In the genomic region with DNA sequence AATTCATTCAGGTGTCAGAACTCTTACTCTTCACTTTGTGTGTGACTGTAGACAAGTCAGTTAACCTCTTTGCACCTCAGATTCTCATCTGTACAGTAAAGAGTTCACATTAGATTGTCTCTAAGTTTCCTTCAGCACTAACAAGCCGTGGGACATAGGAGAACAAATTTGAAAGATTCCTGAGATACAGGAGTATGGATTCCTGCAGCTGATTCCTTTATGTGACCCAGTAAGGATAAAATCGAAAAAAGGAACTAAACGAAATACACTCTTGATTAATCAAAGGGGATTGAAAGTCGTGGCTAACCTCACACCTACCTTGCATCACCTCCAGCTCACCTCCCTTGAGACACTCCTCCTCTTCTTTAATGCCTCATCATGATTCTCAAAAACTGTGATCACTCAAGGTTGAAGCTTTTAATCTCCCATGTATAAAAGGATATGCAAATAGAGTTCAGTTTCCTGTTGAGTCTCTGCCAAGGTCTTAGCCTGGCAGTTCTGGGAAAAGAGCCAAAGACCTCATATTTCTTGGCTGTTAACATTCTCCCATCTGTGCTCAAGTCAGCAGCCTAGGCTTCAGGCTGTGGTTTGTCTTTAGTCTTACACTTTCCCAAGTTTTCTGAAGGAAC, we compare ENCODE assay signal across 8 cellular contexts.
DNase-seq lines count a peak whose midpoint lies in the region; TF ChIP-seq lines count a peak whose summit lies in the region.

No MANE protein-coding gene starts in this region.

- no peaks in the 10 kb centered on the region for H3K36me3 ChIP-seq in CD4-positive, alpha-beta memory T cell (ENCODE audit: insufficient read depth, low read length)

- intact Hi-C loops in activated T-helper 1 cell treated with anti-CD3 and anti-CD28 coated beads, Interleukin-12 subunit alpha, Interleukin-12 subunit beta, Interleukin-2, Interleukin-4 antibody, amounts not matched to agents 30 ng/mL and 10 ng/mL and 1 ng/mL, durations not matched to agents 14 hours and 24 hours and 36 hours (cut with micrococcal nuclease): no loop called here
- intact Hi-C loops in CD4-positive, alpha-beta memory T cell (cut with micrococcal nuclease): no loop called here

- H3K27me3 Mint-ChIP-seq in activated T-helper 1 cell treated with anti-CD3 and anti-CD28 coated beads, Interleukin-12 subunit alpha, Interleukin-12 subunit beta, Interleukin-2, Interleukin-4 antibody, amounts not matched to agents 30 ng/mL and 10 ng/mL and 1 ng/mL, durations not matched to agents 14 hours and 24 hours and 36 hours (ENCODE audit: insufficient read depth): no peaks in the 10 kb centered on the region
- no peaks in the 10 kb centered on the region for H3K27me3 Mint-ChIP-seq in CD4-positive, alpha-beta memory T cell

- no peaks in the 10 kb centered on the region for H3K9me3 ChIP-seq in CD4-positive, alpha-beta memory T cell (ENCODE audit: control insufficient read depth in 1 of 2, low read length in 2 of 2)

- DNase-seq in DMS79 treated with DMSO at 0.1 percent for 48 hours (lab: John Stamatoyannopoulos, UW) (peak; percentile 99), NCI-H1092 (lab: John Stamatoyannopoulos, UW) (peak; percentile 70), astrocyte of the cerebellum (ENCODE audit: low read depth) (peak; percentile 96), kidney glomerular epithelial cell (lab: John Stamatoyannopoulos, UW) (peak; percentile 98), NCI-H345 (lab: John Stamatoyannopoulos, UW) (no peak), occipital lobe (lab: John Stamatoyannopoulos, UW) (no peak)
- DNase-seq in activated T-helper 1 cell treated with anti-CD3 and anti-CD28 coated beads, Interleukin-12 subunit alpha, Interleukin-12 subunit beta, Interleukin-2, Interleukin-4 antibody, amounts not matched to agents 30 ng/mL and 10 ng/mL and 1 ng/mL, durations not matched to agents 14 hours and 24 hours and 36 hours (ENCODE audit: low spot score): no peak
- DNase-seq in CD4-positive, alpha-beta memory T cell: no peak

- in situ Hi-C loops in astrocyte of the cerebellum (cut with HindIII; ENCODE audit: low sequenced_read_pairs): no loop called here

- H3K27ac Mint-ChIP-seq in activated T-helper 1 cell treated with anti-CD3 and anti-CD28 coated beads, Interleukin-12 subunit alpha, Interleukin-12 subunit beta, Interleukin-2, Interleukin-4 antibody, amounts not matched to agents 30 ng/mL and 10 ng/mL and 1 ng/mL, durations not matched to agents 14 hours and 24 hours and 36 hours: no peak overlapping the region
- no peak overlapping the region for H3K27ac Mint-ChIP-seq in CD4-positive, alpha-beta memory T cell

- no peak overlapping the region for H3K4me3 ChIP-seq in astrocyte of the cerebellum (ENCODE audit: low read depth, low read length)
- H3K4me3 ChIP-seq in CD4-positive, alpha-beta memory T cell (ENCODE audit: low read length in 2 of 2): no peak overlapping the region

- H3K9me3 Mint-ChIP-seq in activated T-helper 1 cell treated with anti-CD3 and anti-CD28 coated beads, Interleukin-12 subunit alpha, Interleukin-12 subunit beta, Interleukin-2, Interleukin-4 antibody, amounts not matched to agents 30 ng/mL and 10 ng/mL and 1 ng/mL, durations not matched to agents 14 hours and 24 hours and 36 hours: no peaks in the 10 kb centered on the region
- no peaks in the 10 kb centered on the region for H3K9me3 Mint-ChIP-seq in CD4-positive, alpha-beta memory T cell

- CTCF ChIA-PET in CD4-positive, alpha-beta memory T cell (lab: Charles Lee; ENCODE audit: partially characterized antibody): no interaction called here

- H3K4me3 Mint-ChIP-seq in activated T-helper 1 cell treated with anti-CD3 and anti-CD28 coated beads, Interleukin-12 subunit alpha, Interleukin-12 subunit beta, Interleukin-2, Interleukin-4 antibody, amounts not matched to agents 30 ng/mL and 10 ng/mL and 1 ng/mL, durations not matched to agents 14 hours and 24 hours and 36 hours: no peak overlapping the region
- H3K4me3 Mint-ChIP-seq in CD4-positive, alpha-beta memory T cell: no peak overlapping the region

- H3K27ac ChIP-seq in CD4-positive, alpha-beta memory T cell (ENCODE audit: low read depth, low read length): no peak overlapping the region

- H3K4me1 ChIP-seq in CD4-positive, alpha-beta memory T cell (ENCODE audit: insufficient read depth, low read length): no peaks in the 10 kb centered on the region

- H3K36me3 Mint-ChIP-seq in activated T-helper 1 cell treated with anti-CD3 and anti-CD28 coated beads, Interleukin-12 subunit alpha, Interleukin-12 subunit beta, Interleukin-2, Interleukin-4 antibody, amounts not matched to agents 30 ng/mL and 10 ng/mL and 1 ng/mL, durations not matched to agents 14 hours and 24 hours and 36 hours (ENCODE audit: low read depth): no peaks in the 10 kb centered on the region
- H3K36me3 Mint-ChIP-seq in CD4-positive, alpha-beta memory T cell: no peaks in the 10 kb centered on the region

- POLR2A ChIA-PET in CD4-positive, alpha-beta memory T cell (lab: Charles Lee; ENCODE audit: partially characterized antibody): no interaction called here

- TF ChIP-seq CTCF in astrocyte of the cerebellum (IDR thresholded peaks at IDR 0.05; ENCODE audit: low read depth, low read length, missing control alignments): no peak

- no peaks in the 10 kb centered on the region for H3K27me3 ChIP-seq in CD4-positive, alpha-beta memory T cell (ENCODE audit: insufficient read depth, low read length)

- H3K4me1 Mint-ChIP-seq in activated T-helper 1 cell treated with anti-CD3 and anti-CD28 coated beads, Interleukin-12 subunit alpha, Interleukin-12 subunit beta, Interleukin-2, Interleukin-4 antibody, amounts not matched to agents 30 ng/mL and 10 ng/mL and 1 ng/mL, durations not matched to agents 14 hours and 24 hours and 36 hours (ENCODE audit: low read depth): no peaks in the 10 kb centered on the region
- H3K4me1 Mint-ChIP-seq in CD4-positive, alpha-beta memory T cell: no peaks in the 10 kb centered on the region

Comparison
In these comparisons a context has a peak if more than half of its experiments do, and no peak if none do; other contexts are left out.
1. DNase-seq: peak in DMS79 treated with DMSO at 0.1 percent for 48 hours (single experiment), NCI-H1092 (single experiment), astrocyte of the cerebellum (single experiment) and kidney glomerular epithelial cell (single experiment); none in NCI-H345 (single experiment), occipital lobe (single experiment), activated T-helper 1 cell treated with anti-CD3 and anti-CD28 coated beads, Interleukin-12 subunit alpha, Interleukin-12 subunit beta, Interleukin-2, Interleukin-4 antibody, amounts not matched to agents 30 ng/mL and 10 ng/mL and 1 ng/mL, durations not matched to agents 14 hours and 24 hours and 36 hours (single experiment) and CD4-positive, alpha-beta memory T cell (0 of 5).